Comparison of ENCODE assay signal across 19 cellular contexts in genomic region chr12:269216-269615, GRCh38. TPM values are rescaled to one million over a fixed set of nuclear protein-coding genes. Genes with fewer than 3 reads are reported as not detected.
DNase-seq lines count a peak whose midpoint lies in the region; ATAC-seq and TF ChIP-seq lines count a peak whose summit lies in the region.
"Had no signal": no experiment of that assay in that cellular context is flagged by ENCODE, and none has a peak within 500 bp of the region (broad histone marks: within the 10 kb centered on the region; RNA-seq: fewer than 3 reads in every experiment).

No MANE protein-coding gene starts in this region.

- H3K4me1 Mint-ChIP-seq in T-helper 17 cell, result no peaks in the 10 kb centered on the region

- DNase-seq in NCI-H187 treated with DMSO at 0.1 percent for 48 hours (lab: John Stamatoyannopoulos, UW) (peak; percentile 6), NCI-H187 (lab: John Stamatoyannopoulos, UW) (no peak), T-helper 17 cell (no peak), inferior parietal cortex (ENCODE audit: extremely low spot score) (peak; percentile 22), superior temporal gyrus (ENCODE audit: extremely low spot score) (peak; percentile 42), GM13977 (ENCODE audit: low spot score) (no peak)
- DNase-seq: 8988T; activated CD4-positive, alpha-beta T cell treated with anti-CD3 and anti-CD28 coated beads for 48 hours; activated naive CD4-positive, alpha-beta T cell; Karpas-422; NCI-H1436 treated with DMSO at 0.1 percent for 48 hours; nucleus accumbens; stimulated activated CD4-positive, alpha-beta T cell treated with anti-CD3 and anti-CD28 coated beads, Interleukin-2, amount 100 ng/mL, for 48 hours had no signal

- no peak for ATAC-seq in T-helper 17 cell
- ATAC-seq in GM19395 (IDR thresholded peaks at IDR 0.05; ENCODE audit: unreplicated experiment), result no peak
- no peak for ATAC-seq in GM18519 (IDR thresholded peaks at IDR 0.05; ENCODE audit: low FRiP score, unreplicated experiment)

- no peaks in the 10 kb centered on the region for H3K9me3 ChIP-seq in T-helper 17 cell (ENCODE audit: control insufficient read depth, low read length, poor library complexity, severe bottlenecking)

- H3K27ac Mint-ChIP-seq in T-helper 17 cell, result no peak overlapping the region

- H3K27me3 Mint-ChIP-seq in T-helper 17 cell, result peaks cover 6% of the 10 kb centered on the region

- in situ Hi-C loops in GM13977 (cut with MboI; ENCODE audit: low pct_unique_long_range_greater_than_20kb, low sequenced_read_pairs, unreplicated experiment), result no loop called here

- H3K36me3 Mint-ChIP-seq in T-helper 17 cell (ENCODE audit: low read depth), result no peaks in the 10 kb centered on the region

- no peak for TF ChIP-seq CTCF in GM13977 (IDR thresholded peaks at IDR 0.05; ENCODE audit: extremely low read depth, insufficient read depth, missing control alignments)

- peak overlapping the region; percentile 19 for H3K4me3 Mint-ChIP-seq in T-helper 17 cell

RNA-seq across cellular contexts. Expression of gene SLC6A13, which starts 6.6 kb away (rescaled TPM):
- under 1 TPM; 0.26 to 0.72 TPM for total RNA-seq in T-helper 17 cell
- total RNA-seq: glomerular endothelial cell, HT-29, lower leg skin had no signal

RNA-seq across cellular contexts. Expression of gene SLC6A12, which starts 55.3 kb away (rescaled TPM):
- total RNA-seq in T-helper 17 cell, result not detected
- total RNA-seq: HT-29, skeletal muscle tissue had no signal

Comparison
In these comparisons a context has a peak if more than half of its experiments do, and no peak if none do; other contexts are left out.
1. DNase-seq: peak in NCI-H187 treated with DMSO at 0.1 percent for 48 hours (single experiment), inferior parietal cortex (single experiment) and superior temporal gyrus (single experiment); none in NCI-H187 (0 of 2), T-helper 17 cell (0 of 3) and GM13977 (single experiment).